Comparison of ENCODE assay signal across 9 cellular contexts in genomic region chr2:179936654-179937053, GRCh38.
A peak's percentile ranks its signal among the peaks of the same experiment; 100 is the strongest.
DNase-seq lines count a peak whose midpoint lies in the region; ATAC-seq, FAIRE-seq and TF ChIP-seq lines count a peak whose summit lies in the region.
"Had no signal": no experiment of that assay in that cellular context is flagged by ENCODE, and none has a peak within 500 bp of the region (broad histone marks: within the 10 kb centered on the region; RNA-seq: fewer than 3 reads in every experiment).

No MANE protein-coding gene starts in this region.

- H3K4me3 ChIP-seq in RWPE2 (ENCODE audit: severe bottlenecking) (no peak overlapping the region), foreskin fibroblast (ENCODE audit: low read depth in 1 of 2, low read length in 2 of 2) (no peak overlapping the region), sigmoid colon (no peak overlapping the region)

- H3K27me3 Mint-ChIP-seq in T-helper 2 cell treated with Interferon-gamma antibody and Interleukin-4, amounts not matched to agents 5 μg/mL and 100 μg/mL, for 36 hours (ENCODE audit: low read depth), result no peaks in the 10 kb centered on the region
- H3K27me3 Mint-ChIP-seq: memory B cell had no signal

- no peaks in the 10 kb centered on the region for H3K4me1 ChIP-seq in RWPE2 (ENCODE audit: insufficient read depth, poor library complexity, severe bottlenecking)
- no peaks in the 10 kb centered on the region for H3K4me1 ChIP-seq in sigmoid colon

- ATAC-seq in RWPE2 (ENCODE audit: low read depth), result 0 out of 3 replicates have a peak, but pooled peaks have one; percentile 29
- no peak for ATAC-seq in stimulated activated naive CD8-positive, alpha-beta T cell treated with anti-CD3 and anti-CD28 coated beads, Interleukin-15, Interleukin-2, amounts not matched to agents 100 U/mL and 50 U/mL, for 24 hours
- ATAC-seq in GM18505 (IDR thresholded peaks at IDR 0.05; ENCODE audit: unreplicated experiment), result no peak

- H3K4me3 Mint-ChIP-seq in T-helper 2 cell treated with Interferon-gamma antibody and Interleukin-4, amounts not matched to agents 5 μg/mL and 100 μg/mL, for 36 hours, result no peak overlapping the region
- H3K4me3 Mint-ChIP-seq: memory B cell had no signal

- H3K36me3 ChIP-seq in RWPE2 (ENCODE audit: low read depth), result 0 out of 2 replicates have a peak, but pooled peaks cover 3% of the 10 kb centered on the region
- peaks cover 0 to 13% (median 0%) of the 10 kb centered on the region in 4 donors for H3K36me3 ChIP-seq in sigmoid colon

- TF ChIP-seq EP300 in sigmoid colon (IDR thresholded peaks at IDR 0.05), result no peak

- DNase-seq in D341Med (ENCODE audit: low spot score) (peak; percentile 26), H54 (ENCODE audit: insufficient read length, low spot score) (no peak), RWPE2 (ENCODE audit: low spot score) (no peak), foreskin fibroblast (peak in 1 of 2 donors; percentile 6), sigmoid colon (no peak)
- DNase-seq in stimulated activated naive CD8-positive, alpha-beta T cell treated with anti-CD3 and anti-CD28 coated beads, Interleukin-15, Interleukin-2, amounts not matched to agents 100 U/mL and 50 U/mL, for 24 hours, result peak; percentile 44
- DNase-seq in T-helper 2 cell treated with Interferon-gamma antibody and Interleukin-4, amounts not matched to agents 5 μg/mL and 100 μg/mL, for 36 hours (ENCODE audit: low spot score), result no peak

- no peaks in the 10 kb centered on the region for H3K36me3 Mint-ChIP-seq in T-helper 2 cell treated with Interferon-gamma antibody and Interleukin-4, amounts not matched to agents 5 μg/mL and 100 μg/mL, for 36 hours (ENCODE audit: low read depth)

- intact Hi-C loops in sigmoid colon (cut with DNase I), result loop anchor here (10.0 kb wide), 1 partner anchor 512 kb away; no protein-coding TSS in a partner anchor

- WGBS in sigmoid colon, 2 donors, result 89 to 93% methylated on average over 3 of the region's 3 CpGs

- H3K9me3 Mint-ChIP-seq in T-helper 2 cell treated with Interferon-gamma antibody and Interleukin-4, amounts not matched to agents 5 μg/mL and 100 μg/mL, for 36 hours, result no peaks in the 10 kb centered on the region
- H3K9me3 Mint-ChIP-seq: memory B cell had no signal

- H3K9me3 ChIP-seq in RWPE2 (ENCODE audit: severe bottlenecking), result no peaks in the 10 kb centered on the region
- no peaks in the 10 kb centered on the region for H3K9me3 ChIP-seq in sigmoid colon

- H3K27ac ChIP-seq in RWPE2 (ENCODE audit: poor library complexity, severe bottlenecking) (no peak overlapping the region), sigmoid colon (no peak overlapping the region)

- TF ChIP-seq CTCF in RWPE2 (IDR thresholded peaks at IDR 0.05; ENCODE audit: poor library complexity, severe bottlenecking) (peak; percentile 50), foreskin fibroblast (IDR thresholded peaks at IDR 0.05; ENCODE audit: low read depth, low read length) (peak; percentile 27), sigmoid colon (IDR thresholded peaks at IDR 0.05) (peak in 1 of 4 experiments; percentile 37)

- no peak overlapping the region for H3K27ac Mint-ChIP-seq in T-helper 2 cell treated with Interferon-gamma antibody and Interleukin-4, amounts not matched to agents 5 μg/mL and 100 μg/mL, for 36 hours
- H3K27ac Mint-ChIP-seq: memory B cell had no signal

- no peaks in the 10 kb centered on the region for H3K4me1 Mint-ChIP-seq in T-helper 2 cell treated with Interferon-gamma antibody and Interleukin-4, amounts not matched to agents 5 μg/mL and 100 μg/mL, for 36 hours (ENCODE audit: low read depth)
- H3K4me1 Mint-ChIP-seq: memory B cell had no signal

- H3K27me3 ChIP-seq in RWPE2 (ENCODE audit: insufficient read depth, poor library complexity, severe bottlenecking) (no peaks in the 10 kb centered on the region), sigmoid colon (no peaks in the 10 kb centered on the region)

- TF ChIP-seq POLR2A in H54 (IDR thresholded peaks at IDR 0.05; ENCODE audit: low read depth, low read length) (no peak), sigmoid colon (IDR thresholded peaks at IDR 0.05) (no peak), GM18505 (IDR thresholded peaks at IDR 0.05; ENCODE audit: borderline replicate concordance, extremely low read depth, insufficient read depth, insufficient read length) (no peak)

- peak; percentile 48 for FAIRE-seq in H54 (lab: Jason Lieb, UNC)

Comparison
In these comparisons a context has a peak if more than half of its experiments do, and no peak if none do; other contexts are left out.
1. DNase-seq: peak in D341Med (single experiment) and stimulated activated naive CD8-positive, alpha-beta T cell treated with anti-CD3 and anti-CD28 coated beads, Interleukin-15, Interleukin-2, amounts not matched to agents 100 U/mL and 50 U/mL, for 24 hours (single experiment); none in H54 (single experiment), RWPE2 (single experiment), sigmoid colon (single experiment) and T-helper 2 cell treated with Interferon-gamma antibody and Interleukin-4, amounts not matched to agents 5 μg/mL and 100 μg/mL, for 36 hours (single experiment).